In the genomic region with DNA sequence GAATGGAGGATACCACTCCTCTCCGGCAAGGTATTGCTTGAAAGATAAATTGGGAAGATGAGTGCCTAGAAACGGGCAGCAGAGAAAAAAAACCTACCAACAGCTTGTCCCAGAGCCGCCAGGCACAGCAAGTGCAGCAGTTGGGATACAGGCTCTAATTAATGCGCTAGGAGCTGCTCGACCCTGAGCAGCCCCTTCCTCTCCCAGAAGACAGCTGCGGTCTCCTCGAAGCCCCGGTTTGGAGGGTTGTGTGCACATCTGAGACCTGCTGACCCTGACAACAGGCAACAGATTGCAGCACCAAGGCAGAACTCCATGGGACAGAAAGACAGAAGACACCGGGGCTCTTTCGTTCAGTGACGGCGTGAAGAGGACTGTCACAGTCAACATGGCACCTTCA, we compare ENCODE assay signal across 1 cellular context.
TF ChIP-seq lines count a peak whose summit lies in the region.

No MANE protein-coding gene starts in this region.

TF ChIP-seq in A549, 52 proteins besides CTCF, POLR2A, EP300 and RAD21:
- TF ChIP-seq, protein P1, sequence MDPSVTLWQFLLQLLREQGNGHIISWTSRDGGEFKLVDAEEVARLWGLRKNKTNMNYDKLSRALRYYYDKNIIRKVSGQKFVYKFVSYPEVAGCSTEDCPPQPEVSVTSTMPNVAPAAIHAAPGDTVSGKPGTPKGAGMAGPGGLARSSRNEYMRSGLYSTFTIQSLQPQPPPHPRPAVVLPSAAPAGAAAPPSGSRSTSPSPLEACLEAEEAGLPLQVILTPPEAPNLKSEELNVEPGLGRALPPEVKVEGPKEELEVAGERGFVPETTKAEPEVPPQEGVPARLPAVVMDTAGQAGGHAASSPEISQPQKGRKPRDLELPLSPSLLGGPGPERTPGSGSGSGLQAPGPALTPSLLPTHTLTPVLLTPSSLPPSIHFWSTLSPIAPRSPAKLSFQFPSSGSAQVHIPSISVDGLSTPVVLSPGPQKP (IDR thresholded peaks at IDR 0.05; ENCODE audit: low read depth, low read length): no peak
- TF ChIP-seq KDM1A (IDR thresholded peaks at IDR 0.05; ENCODE audit: low read depth) (no peak), TFCP2L1 (CRISPR knock-in tag; IDR thresholded peaks at IDR 0.05) (no peak), CHD4 (IDR thresholded peaks at IDR 0.05; ENCODE audit: borderline replicate concordance) (no peak), FOXS1 (CRISPR knock-in tag; IDR thresholded peaks at IDR 0.05) (no peak), JUN (IDR thresholded peaks at IDR 0.05) (no peak), HOXA7 (CRISPR knock-in tag; IDR thresholded peaks at IDR 0.05) (no peak), BHLHE40 (IDR thresholded peaks at IDR 0.05; ENCODE audit: low read depth, low read length) (no peak), CHD2 (IDR thresholded peaks at IDR 0.05; ENCODE audit: low read length, partially characterized antibody) (no peak), ZNF302 (CRISPR knock-in tag; IDR thresholded peaks at IDR 0.05) (no peak), HDAC2 (IDR thresholded peaks at IDR 0.05) (no peak)
- TF ChIP-seq, protein P2, sequence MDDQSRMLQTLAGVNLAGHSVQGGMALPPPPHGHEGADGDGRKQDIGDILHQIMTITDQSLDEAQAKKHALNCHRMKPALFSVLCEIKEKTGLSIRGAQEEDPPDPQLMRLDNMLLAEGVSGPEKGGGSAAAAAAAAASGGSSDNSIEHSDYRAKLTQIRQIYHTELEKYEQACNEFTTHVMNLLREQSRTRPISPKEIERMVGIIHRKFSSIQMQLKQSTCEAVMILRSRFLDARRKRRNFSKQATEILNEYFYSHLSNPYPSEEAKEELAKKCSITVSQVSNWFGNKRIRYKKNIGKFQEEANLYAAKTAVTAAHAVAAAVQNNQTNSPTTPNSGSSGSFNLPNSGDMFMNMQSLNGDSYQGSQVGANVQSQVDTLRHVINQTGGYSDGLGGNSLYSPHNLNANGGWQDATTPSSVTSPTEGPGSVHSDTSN (IDR thresholded peaks at IDR 0.05): no peak
- TF ChIP-seq, protein P3, sequence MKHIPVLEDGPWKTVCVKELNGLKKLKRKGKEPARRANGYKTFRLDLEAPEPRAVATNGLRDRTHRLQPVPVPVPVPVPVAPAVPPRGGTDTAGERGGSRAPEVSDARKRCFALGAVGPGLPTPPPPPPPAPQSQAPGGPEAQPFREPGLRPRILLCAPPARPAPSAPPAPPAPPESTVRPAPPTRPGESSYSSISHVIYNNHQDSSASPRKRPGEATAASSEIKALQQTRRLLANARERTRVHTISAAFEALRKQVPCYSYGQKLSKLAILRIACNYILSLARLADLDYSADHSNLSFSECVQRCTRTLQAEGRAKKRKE (CRISPR knock-in tag; IDR thresholded peaks at IDR 0.05; ENCODE audit: low read depth): no peak
TF ChIP-seq in A549: peak in this region for 0.
